ENCODE assay signal across 8 cellular contexts in the genomic region with DNA sequence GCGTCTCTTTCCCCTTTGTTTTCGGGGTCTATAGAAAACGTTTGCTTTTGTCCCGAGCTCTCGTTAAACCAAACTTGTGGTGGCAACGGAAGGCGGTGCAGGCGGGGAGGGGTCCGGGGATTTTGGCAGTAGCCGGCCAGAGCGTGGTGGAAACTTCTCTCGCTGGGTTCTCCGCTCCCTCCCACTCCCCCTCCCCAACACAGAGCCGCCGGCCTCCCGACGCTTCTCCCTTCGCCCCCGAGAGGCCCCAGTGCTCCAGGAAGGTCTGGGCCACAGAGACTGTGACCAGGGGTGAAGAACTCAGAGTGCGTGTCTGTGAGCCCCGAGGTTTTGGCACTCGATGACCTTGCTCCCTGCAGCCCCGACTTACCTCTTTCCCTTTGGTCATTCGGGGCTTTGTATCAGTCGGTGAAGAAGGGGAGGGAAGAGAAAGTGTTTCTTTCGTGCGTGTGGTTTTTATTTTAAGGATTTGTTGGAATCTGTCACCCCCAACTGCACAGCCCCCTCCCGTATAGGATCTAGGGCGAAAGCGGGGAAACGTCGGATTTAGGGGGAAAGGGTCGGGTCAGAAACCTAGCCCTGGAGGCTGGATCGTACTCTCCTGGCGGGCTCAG. TPM values are rescaled to one million over a fixed set of nuclear protein-coding genes. Genes with fewer than 3 reads are reported as not detected.
DNase-seq lines count a peak whose midpoint lies in the region; ATAC-seq and TF ChIP-seq lines count a peak whose summit lies in the region.

No MANE protein-coding gene starts in this region.

- H2BK20ac ChIP-seq in IMR-90 (ENCODE audit: low read depth, low read length): no peak overlapping the region

- H4K5ac ChIP-seq in IMR-90 (ENCODE audit: low read depth, low read length): no peak overlapping the region

- no peaks in the 10 kb centered on the region; a peak in 1 of 4 replicates for H3K79me1 ChIP-seq in IMR-90 (ENCODE audit: low read depth in 1 of 2, low read length in 2 of 2)

- H3K23ac ChIP-seq in IMR-90 (ENCODE audit: low read depth, low read length): no peak overlapping the region; the same call in 1 of the 2 replicates

- peak overlapping the region; percentile 77 for H3K4ac ChIP-seq in IMR-90 (ENCODE audit: low read depth, low read length)

- BruUV-seq in IMR-90 (replicated peaks; lab: Mats Ljungman, UMichigan): no TSS peak

- DNase-seq in IMR-90: no peak
- DNase-seq in central memory CD8-positive, alpha-beta T cell (ENCODE audit: low spot score in 2 of 2): no peak
- no peak for DNase-seq in natural killer cell treated with Interleukin-12 subunit alpha and Interleukin-12 subunit beta and Interleukin-15 and Interleukin-18, amount 100 ng/mL, for 72 hours (ENCODE audit: low spot score)
- DNase-seq in amniotic stem cell (lab: John Stamatoyannopoulos, UW): no peak
- no peak for DNase-seq in NCI-H2081 treated with DMSO at 0.1 percent for 48 hours (lab: John Stamatoyannopoulos, UW)
- no peak for DNase-seq in NCI-H226
- no peak for DNase-seq in stimulated activated CD4-positive, alpha-beta T cell treated with anti-CD3 and anti-CD28 coated beads, Interleukin-2, amount 100 ng/mL, for 48 hours

- H3K18ac ChIP-seq in IMR-90 (ENCODE audit: low read depth, low read length): no peak overlapping the region

- no peaks in the 10 kb centered on the region for H3K9me3 Mint-ChIP-seq in central memory CD8-positive, alpha-beta T cell
- H3K9me3 Mint-ChIP-seq in natural killer cell treated with Interleukin-12 subunit alpha and Interleukin-12 subunit beta and Interleukin-15 and Interleukin-18, amount 100 ng/mL, for 72 hours: no peaks in the 10 kb centered on the region

- peak overlapping the region; percentile 78 for H3K4me3 Mint-ChIP-seq in central memory CD8-positive, alpha-beta T cell
- H3K4me3 Mint-ChIP-seq in natural killer cell treated with Interleukin-12 subunit alpha and Interleukin-12 subunit beta and Interleukin-15 and Interleukin-18, amount 100 ng/mL, for 72 hours: peak overlapping the region; percentile 75

- CTCF ChIA-PET in IMR-90 (lab: Yijun Ruan, JAX): no interaction called here

- H3K4me1 ChIP-seq in BLaER1 (peaks cover 70% of the 10 kb centered on the region), IMR-90 (ENCODE audit: control insufficient read depth, insufficient read depth, low read length) (peaks cover 10% of the 10 kb centered on the region)

- H3K4me3 ChIP-seq in BLaER1 (peak overlapping the region; percentile 69), IMR-90 (ENCODE audit: insufficient read depth, low read depth, low read length) (peak overlapping the region; percentile 37)

- H4K91ac ChIP-seq in IMR-90 (ENCODE audit: insufficient read depth, low read depth, low read length): 0 out of 2 replicates have a peak overlapping the region, but pooled peaks have one; percentile 35

- H2AK5ac ChIP-seq in IMR-90 (ENCODE audit: low read depth, low read length): peak overlapping the region; percentile 78; the same call in 1 of the 2 replicates

- no peak overlapping the region for H2BK5ac ChIP-seq in IMR-90 (ENCODE audit: low read depth, low read length, poor library complexity, severe bottlenecking)

- H3K56ac ChIP-seq in IMR-90 (ENCODE audit: extremely low read depth, insufficient read depth, low read length): no peak overlapping the region

- peak overlapping the region; percentile 76 for H3K27ac Mint-ChIP-seq in central memory CD8-positive, alpha-beta T cell (ENCODE audit: low read depth)
- H3K27ac Mint-ChIP-seq in natural killer cell treated with Interleukin-12 subunit alpha and Interleukin-12 subunit beta and Interleukin-15 and Interleukin-18, amount 100 ng/mL, for 72 hours: peak overlapping the region; percentile 54 to 72

- H2AFZ ChIP-seq in IMR-90 (replicated peaks; ENCODE audit: low read length, poor library complexity): peak overlapping the region; percentile 83

- peak overlapping the region; percentile 87 for H3K4me2 ChIP-seq in BLaER1
- H3K4me2 ChIP-seq in IMR-90 (ENCODE audit: low read depth, low read length): peak overlapping the region; percentile 66

- no peak for TF ChIP-seq CTCF in IMR-90 (conservative IDR thresholded peaks at IDR 0.05; ENCODE audit: low read depth, low read length)

- TF ChIP-seq POLR2A in IMR-90 (IDR thresholded peaks at IDR 0.05; ENCODE audit: low read depth, low read length): no peak

- H2AK9ac ChIP-seq in IMR-90 (replicated peaks; ENCODE audit: low read depth, low read length, poor library complexity): peak overlapping the region; percentile 67

- POLR2A ChIA-PET in IMR-90 (lab: Charles Lee; ENCODE audit: unreplicated experiment): no interaction called here

- H3K36me3 Mint-ChIP-seq in central memory CD8-positive, alpha-beta T cell (ENCODE audit: insufficient read depth): no peaks in the 10 kb centered on the region
- H3K36me3 Mint-ChIP-seq in natural killer cell treated with Interleukin-12 subunit alpha and Interleukin-12 subunit beta and Interleukin-15 and Interleukin-18, amount 100 ng/mL, for 72 hours: no peaks in the 10 kb centered on the region

- H3K27me3 Mint-ChIP-seq in central memory CD8-positive, alpha-beta T cell: no peaks in the 10 kb centered on the region
- peaks cover 0 to 12% of the 10 kb centered on the region in 2 donors for H3K27me3 Mint-ChIP-seq in natural killer cell treated with Interleukin-12 subunit alpha and Interleukin-12 subunit beta and Interleukin-15 and Interleukin-18, amount 100 ng/mL, for 72 hours

- dilution Hi-C loops in IMR-90 (cut with HindIII; ENCODE audit: low sequenced_read_pairs, unreplicated experiment): no loop called here

- no peak overlapping the region; the same call in 1 of the 2 replicates for H3K14ac ChIP-seq in IMR-90 (replicated peaks; ENCODE audit: low read depth, low read length)

- peaks cover 6% of the 10 kb centered on the region for H3K4me1 Mint-ChIP-seq in central memory CD8-positive, alpha-beta T cell
- H3K4me1 Mint-ChIP-seq in natural killer cell treated with Interleukin-12 subunit alpha and Interleukin-12 subunit beta and Interleukin-15 and Interleukin-18, amount 100 ng/mL, for 72 hours (ENCODE audit: low read depth in 2 of 2): peaks cover 5 to 6% of the 10 kb centered on the region in 2 donors

- H3K27ac ChIP-seq in BLaER1: peak overlapping the region; percentile 82
- H3K27ac ChIP-seq in IMR-90 (ENCODE audit: insufficient read depth, low read length): peak overlapping the region; percentile 78; the same call in 1 of the 2 replicates

- peak overlapping the region; percentile 39; the same call in 1 of the 3 replicates for H2BK15ac ChIP-seq in IMR-90 (ENCODE audit: low read depth, low read length)

- H4K8ac ChIP-seq in IMR-90 (ENCODE audit: low read depth in 2 of 2, low read length in 2 of 2): peak overlapping the region; percentile 52 to 88; a peak in 3 of 4 replicates

- no peaks in the 10 kb centered on the region for H3K9me1 ChIP-seq in IMR-90 (ENCODE audit: insufficient read depth, low read length)

- peaks cover 9% of the 10 kb centered on the region; the same call in 1 of the 2 replicates for H3K36me3 ChIP-seq in BLaER1
- no peaks in the 10 kb centered on the region for H3K36me3 ChIP-seq in IMR-90 (ENCODE audit: control insufficient read depth, insufficient read depth, low read length)

- H4K20me1 ChIP-seq in BLaER1: peaks cover 93% of the 10 kb centered on the region
- H4K20me1 ChIP-seq in IMR-90 (ENCODE audit: insufficient read depth, low read length): no peaks in the 10 kb centered on the region

- 10% methylated on average over 2 of the region's 35 CpGs; no CpG with 5 or more reads in 1 of the 2 experiments for WGBS in IMR-90 (ENCODE audit: extremely low coverage in 2 of 2, insufficient read length in 1 of 2), 2 experiments

- intact Hi-C loops in IMR-90 (cut with micrococcal nuclease): loop anchor here (5.0 kb wide), 2 partner anchors 36 to 141 kb away; no protein-coding TSS in a partner anchor

- TF ChIP-seq RAD21 in IMR-90 (IDR thresholded peaks at IDR 0.05; ENCODE audit: low read length): no peak

- in situ Hi-C loops in IMR-90 (cut with MboI; ENCODE audit: low sequenced_read_pairs): loop anchor here (5.0 kb wide), 1 partner anchor 66 kb away; no protein-coding TSS in a partner anchor

- H3K9ac ChIP-seq in BLaER1 (peak overlapping the region; percentile 72), IMR-90 (ENCODE audit: low read depth, low read length) (0 out of 2 replicates have a peak overlapping the region, but pooled peaks have one; percentile 31)

- H3K9me3 ChIP-seq in BLaER1: peaks cover 73% of the 10 kb centered on the region
- no peaks in the 10 kb centered on the region for H3K9me3 ChIP-seq in IMR-90 (ENCODE audit: control insufficient read depth, insufficient read depth, low read length)

- H3K27me3 ChIP-seq in BLaER1: peaks cover 4% of the 10 kb centered on the region
- peaks cover 4% of the 10 kb centered on the region; the same call in 1 of the 2 replicates for H3K27me3 ChIP-seq in IMR-90 (ENCODE audit: control insufficient read depth, insufficient read depth, low read length)

- ATAC-seq in IMR-90 (ENCODE audit: low read depth): no peak
- no peak for ATAC-seq in central memory CD8-positive, alpha-beta T cell (replicated peaks; ENCODE audit: extremely low read depth, poor library complexity, severe bottlenecking)
- ATAC-seq in natural killer cell treated with Interleukin-12 subunit alpha and Interleukin-12 subunit beta and Interleukin-15 and Interleukin-18, amount 100 ng/mL, for 72 hours: no peak

- peak overlapping the region; percentile 79; the same call in 1 of the 2 replicates for H2BK120ac ChIP-seq in IMR-90 (ENCODE audit: low read depth, low read length)

TF ChIP-seq in IMR-90, 13 proteins besides CTCF, POLR2A, EP300 and RAD21 (continues in another document):
- TF ChIP-seq NFE2L2 (IDR thresholded peaks at IDR 0.05; ENCODE audit: low read depth, low read length): no peak
- TF ChIP-seq FOS (IDR thresholded peaks at IDR 0.05; ENCODE audit: low read depth, low read length): no peak
- TF ChIP-seq, protein P1, sequence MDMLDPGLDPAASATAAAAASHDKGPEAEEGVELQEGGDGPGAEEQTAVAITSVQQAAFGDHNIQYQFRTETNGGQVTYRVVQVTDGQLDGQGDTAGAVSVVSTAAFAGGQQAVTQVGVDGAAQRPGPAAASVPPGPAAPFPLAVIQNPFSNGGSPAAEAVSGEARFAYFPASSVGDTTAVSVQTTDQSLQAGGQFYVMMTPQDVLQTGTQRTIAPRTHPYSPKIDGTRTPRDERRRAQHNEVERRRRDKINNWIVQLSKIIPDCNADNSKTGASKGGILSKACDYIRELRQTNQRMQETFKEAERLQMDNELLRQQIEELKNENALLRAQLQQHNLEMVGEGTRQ (IDR thresholded peaks at IDR 0.05; ENCODE audit: low read depth, low read length): no peak
- TF ChIP-seq CEBPB (IDR thresholded peaks at IDR 0.05; ENCODE audit: low read depth, low read length): no peak
- TF ChIP-seq MAZ (IDR thresholded peaks at IDR 0.05; ENCODE audit: borderline replicate concordance, low read depth, low read length): no peak
- TF ChIP-seq MXI1 (IDR thresholded peaks at IDR 0.05; ENCODE audit: borderline replicate concordance, low read depth, low read length): no peak

RNA-seq across cellular contexts. Expression of a gene that starts 9.0 kb away (rescaled TPM):
- total RNA-seq in IMR-90 (2012; rRNA removed): 7.5 and 8.9 TPM in 2 replicates
- polyA plus RNA-seq in IMR-90 (2012; rRNA removed): 7.9 and 9.0 TPM in 2 replicates
- 5.3 and 6.2 TPM in 2 replicates for polyA plus RNA-seq in IMR-90 (2012; cell fraction: cytosol; rRNA removed)
- 7.8 and 17.4 TPM in 2 replicates for polyA plus RNA-seq in IMR-90 (2012; cell fraction: nucleus; rRNA removed; ENCODE audit: low replicate concordance)
- total RNA-seq in natural killer cell treated with Interleukin-12 subunit alpha and Interleukin-12 subunit beta and Interleukin-15 and Interleukin-18, amount 100 ng/mL, for 72 hours: 10 to 100 TPM; 52.3 to 56.7 TPM
